ENCODE assay signal across 1 cellular context in genomic region chr2:109021895-109022300, GRCh38.
TF ChIP-seq lines count a peak whose summit lies in the region.

No MANE protein-coding gene starts in this region.

TF ChIP-seq in HepG2, 621 proteins besides CTCF, POLR2A, EP300 and RAD21 (continued from another document and continues in another):
- TF ChIP-seq ZNF280B (CRISPR knock-in tag; IDR thresholded peaks at IDR 0.05; ENCODE audit: borderline replicate concordance) (0 out of 2 replicates have a peak, but pooled peaks have one; percentile 57), KAT2B (IDR thresholded peaks at IDR 0.05; ENCODE audit: borderline replicate concordance, low read depth, low read length) (no peak), SP4 (CRISPR knock-in tag; IDR thresholded peaks at IDR 0.05) (peak; percentile 28; the same call in 1 of the 2 replicates), XRCC5 (optimal IDR thresholded peaks at IDR 0.05; ENCODE audit: low read length) (peak; percentile 38), ZNF777 (CRISPR knock-in tag; IDR thresholded peaks at IDR 0.05) (no peak), ZNF335 (CRISPR knock-in tag; IDR thresholded peaks at IDR 0.05) (no peak), ZNF350 (CRISPR knock-in tag; IDR thresholded peaks at IDR 0.05; ENCODE audit: borderline replicate concordance, low read depth) (0 out of 2 replicates have a peak, but pooled peaks have one; percentile 27), SRY (CRISPR knock-in tag; IDR thresholded peaks at IDR 0.05) (0 out of 2 replicates have a peak, but pooled peaks have one; percentile 44), ZFY (CRISPR knock-in tag; IDR thresholded peaks at IDR 0.05) (peak; percentile 84), ZNF724P (CRISPR knock-in tag; IDR thresholded peaks at IDR 0.05; ENCODE audit: borderline replicate concordance) (peak; percentile 35), TCF7 (IDR thresholded peaks at IDR 0.05; ENCODE audit: low read depth) (0 out of 2 replicates have a peak, but pooled peaks have one; percentile 9), FOXC1 (CRISPR knock-in tag; IDR thresholded peaks at IDR 0.05; ENCODE audit: borderline replicate concordance) (peak; percentile 54; the same call in 1 of the 2 replicates), ZBTB20 (CRISPR knock-in tag; IDR thresholded peaks at IDR 0.05; ENCODE audit: borderline replicate concordance, low read depth) (no peak; the same call in 1 of the 2 replicates), ZNF431 (CRISPR knock-in tag; IDR thresholded peaks at IDR 0.05; ENCODE audit: borderline replicate concordance, low read depth) (peak; percentile 71), KDM5B (CRISPR knock-in tag; IDR thresholded peaks at IDR 0.05; ENCODE audit: borderline replicate concordance) (peak; percentile 28; the same call in 1 of the 2 replicates), ZNF552 (CRISPR knock-in tag; IDR thresholded peaks at IDR 0.05; ENCODE audit: borderline replicate concordance) (peak; percentile 80; the same call in 1 of the 2 replicates), SKIL (CRISPR knock-in tag; IDR thresholded peaks at IDR 0.05; ENCODE audit: borderline replicate concordance) (no peak), ADNP (CRISPR knock-in tag; IDR thresholded peaks at IDR 0.05) (no peak), ZNF292 (CRISPR knock-in tag; IDR thresholded peaks at IDR 0.05; ENCODE audit: borderline replicate concordance, low read depth) (0 out of 2 replicates have a peak, but pooled peaks have one; percentile 49), HDAC1 (CRISPR knock-in tag; IDR thresholded peaks at IDR 0.05) (peak; percentile 57; the same call in 1 of the 2 replicates), BORCS8-MEF2B (CRISPR knock-in tag; IDR thresholded peaks at IDR 0.05) (0 out of 2 replicates have a peak, but pooled peaks have one; percentile 54), SIN3B (IDR thresholded peaks at IDR 0.05; ENCODE audit: low read length) (no peak), ZNF180 (CRISPR knock-in tag; IDR thresholded peaks at IDR 0.05; ENCODE audit: borderline replicate concordance, low read depth) (no peak), SYNCRIP (IDR thresholded peaks at IDR 0.05; ENCODE audit: insufficient read depth, low read depth, low read length) (no peak), AHDC1 (CRISPR knock-in tag; IDR thresholded peaks at IDR 0.05; ENCODE audit: borderline replicate concordance) (no peak), PHF20 (CRISPR knock-in tag; IDR thresholded peaks at IDR 0.05) (0 out of 2 replicates have a peak, but pooled peaks have one; percentile 34), ZNF761 (CRISPR knock-in tag; conservative IDR thresholded peaks at IDR 0.05) (no peak), NRL (CRISPR knock-in tag; IDR thresholded peaks at IDR 0.05; ENCODE audit: borderline replicate concordance) (peak; percentile 63), MIER3 (CRISPR knock-in tag; IDR thresholded peaks at IDR 0.05; ENCODE audit: borderline replicate concordance) (no peak), ZNF124 (CRISPR knock-in tag; IDR thresholded peaks at IDR 0.05) (no peak), ZNF503 (CRISPR knock-in tag; IDR thresholded peaks at IDR 0.05) (no peak), ZBTB4 (CRISPR knock-in tag; IDR thresholded peaks at IDR 0.05; ENCODE audit: borderline replicate concordance) (peak; percentile 70; the same call in 1 of the 2 replicates), FOSL1 (CRISPR knock-in tag; IDR thresholded peaks at IDR 0.05; ENCODE audit: borderline replicate concordance) (no peak), ZNF703 (CRISPR knock-in tag; IDR thresholded peaks at IDR 0.05; ENCODE audit: borderline replicate concordance) (no peak), ELK4 (CRISPR knock-in tag; IDR thresholded peaks at IDR 0.05; ENCODE audit: borderline replicate concordance) (no peak), ZNF614 (CRISPR knock-in tag; IDR thresholded peaks at IDR 0.05; ENCODE audit: borderline replicate concordance) (peak; percentile 63; the same call in 1 of the 2 replicates), ZNF362 (CRISPR knock-in tag; IDR thresholded peaks at IDR 0.05; ENCODE audit: borderline replicate concordance) (no peak), ZEB1 (IDR thresholded peaks at IDR 0.05; ENCODE audit: insufficient replicate concordance, low read depth) (no peak), CEBPB (IDR thresholded peaks at IDR 0.05; ENCODE audit: borderline replicate concordance, low read depth, low read length) (peak; percentile 85), ZNF331 (CRISPR knock-in tag; IDR thresholded peaks at IDR 0.05) (peak; percentile 63; the same call in 1 of the 2 replicates), ZNF430 (CRISPR knock-in tag; IDR thresholded peaks at IDR 0.05) (peak; percentile 89; the same call in 1 of the 2 replicates), SOX13 (IDR thresholded peaks at IDR 0.05) (no peak), SOX13 (CRISPR knock-in tag; conservative IDR thresholded peaks at IDR 0.05 in 1 of 2, IDR thresholded peaks at IDR 0.05 in 1 of 2) (peak in 1 of 2 experiments; percentile 65; a peak in 2 of 4 replicates), HES4 (CRISPR knock-in tag; IDR thresholded peaks at IDR 0.05; ENCODE audit: borderline replicate concordance) (peak; percentile 42; the same call in 1 of the 2 replicates), STAT5B (CRISPR knock-in tag; IDR thresholded peaks at IDR 0.05) (0 out of 2 replicates have a peak, but pooled peaks have one; percentile 57)
